1 cellular context compared by ENCODE assay signal in genomic region chr4:73068496-73069337, GRCh38.
TF ChIP-seq lines count a peak whose summit lies in the region.

No MANE protein-coding gene starts in this region.

TF ChIP-seq in WTC11, 78 proteins besides CTCF, POLR2A, EP300 and RAD21 (continued from another document):
- TF ChIP-seq AR (CRISPR knock-in tag; IDR thresholded peaks at IDR 0.05) = no peak
- TF ChIP-seq ZBTB21 (CRISPR knock-in tag; IDR thresholded peaks at IDR 0.05; ENCODE audit: borderline replicate concordance) = no peak
